ENCODE assay signal across 8 cellular contexts in the genomic region with DNA sequence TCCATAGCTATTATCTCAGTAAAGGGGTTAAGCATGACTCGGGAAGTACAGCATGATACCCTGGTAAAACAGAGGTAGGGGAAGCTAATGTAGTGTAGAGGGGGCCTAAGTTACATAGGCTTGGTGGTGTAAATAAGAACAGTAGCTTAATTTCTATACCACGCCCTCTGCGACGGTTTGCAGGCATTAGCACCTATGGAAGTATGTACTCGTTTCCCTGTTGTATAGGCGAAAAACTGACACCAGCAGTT. TPM values are rescaled to one million over a fixed set of nuclear protein-coding genes. Genes with fewer than 3 reads are reported as not detected.
DNase-seq lines count a peak whose midpoint lies in the region; ATAC-seq and TF ChIP-seq lines count a peak whose summit lies in the region.

No MANE protein-coding gene starts in this region.

- 41% methylated on average over 6 of the region's 6 CpGs for WGBS in SK-N-SH (ENCODE audit: low lambda C conversion rate)
- WGBS in spleen, 5 donors = 21 to 28% (median 23%) methylated on average over 6 of the region's 6 CpGs

- H3K27me3 ChIP-seq in SK-N-SH (ENCODE audit: insufficient read depth) (no peaks in the 10 kb centered on the region), foreskin keratinocyte (no peaks in the 10 kb centered on the region), spleen (replicated peaks in 1 of 7) (no peaks in the 10 kb centered on the region)

- H2AFZ ChIP-seq in SK-N-SH (ENCODE audit: low read depth) = peak overlapping the region; percentile 57

- peak overlapping the region; percentile 96 for H3K4me2 ChIP-seq in SK-N-SH

- peak overlapping the region; percentile 83 for H3K9ac ChIP-seq in SK-N-SH

- CTCF ChIA-PET in SK-N-SH (lab: Yijun Ruan, JAX) = interaction anchor here (1.0 to 5.6 kb wide), 19 partner anchors 7 to 205 kb away, joined by 3 to 42 read pairs (median 4); partner anchors contain the start of genes HAPLN2 and TTC24

- H3K36me3 ChIP-seq in SK-N-SH (replicated peaks in 1 of 2; ENCODE audit: control insufficient read depth in 1 of 2, insufficient read depth in 2 of 2, low read length in 1 of 2) (peaks cover 18 to 35% of the 10 kb centered on the region in 2 experiments), spleen (peaks cover 0 to 35% (median 25%) of the 10 kb centered on the region in 6 donors)

- H3K4me3 ChIP-seq in SK-N-SH (ENCODE audit: low read depth in 2 of 2, low read length in 1 of 2) = peak overlapping the region; percentile 83 to 86
- H3K4me3 ChIP-seq in spleen = peak overlapping the region; percentile 57 to 92 (median 74)

- H3K9me3 ChIP-seq in SK-N-SH (no peaks in the 10 kb centered on the region), spleen (no peaks in the 10 kb centered on the region)

- no peaks in the 10 kb centered on the region for H3K9me2 ChIP-seq in SK-N-SH

- intact Hi-C loops in spleen (cut with DNase I; ENCODE audit: low total_unique reads) = no loop called here

- TF ChIP-seq EP300 in SK-N-SH (IDR thresholded peaks at IDR 0.05; ENCODE audit: borderline replicate concordance in 1 of 2, low read depth in 1 of 2, low read length in 1 of 2) = no peak

- peak; percentile 75 for DNase-seq in NCI-H82 (lab: John Stamatoyannopoulos, UW)
- DNase-seq in NCI-H82 treated with DMSO at 0.1 percent for 48 hours (lab: John Stamatoyannopoulos, UW; ENCODE audit: unreplicated experiment) = no peak
- no peak for DNase-seq in SK-N-SH
- DNase-seq in foreskin keratinocyte = no peak
- no peak for DNase-seq in spleen
- DNase-seq in AG08396 (ENCODE audit: low spot score) = no peak
- DNase-seq in activated gamma-delta T cell treated with Interleukin-2 at 50 U/mL for 16 hours = no peak
- no peak for DNase-seq in HuH-7 (ENCODE audit: low spot score)

- H3K4me1 ChIP-seq in SK-N-SH (ENCODE audit: control insufficient read depth in 1 of 2, insufficient read depth in 2 of 2, low read depth in 1 of 2, low read length in 1 of 2) (peaks cover 0 to 16% of the 10 kb centered on the region in 2 experiments; a peak in 2 of 4 replicates), foreskin keratinocyte (peaks cover 5% of the 10 kb centered on the region), spleen (peaks cover 6 to 29% (median 15%) of the 10 kb centered on the region in 6 donors)

- H3K27ac ChIP-seq in SK-N-SH (ENCODE audit: low read depth in 2 of 2, low read length in 1 of 2) (peak overlapping the region; percentile 64 to 93), foreskin keratinocyte (peak overlapping the region; percentile 59), spleen (peak overlapping the region; percentile 75 to 91 (median 84))

- peaks cover 12% of the 10 kb centered on the region; the same call in 1 of the 2 replicates for H3K79me2 ChIP-seq in SK-N-SH (ENCODE audit: insufficient read depth)

- no peak for TF ChIP-seq CTCF in SK-N-SH (IDR thresholded peaks at IDR 0.05)
- no peak for TF ChIP-seq CTCF in foreskin keratinocyte (conservative IDR thresholded peaks at IDR 0.05)
- TF ChIP-seq CTCF in spleen (IDR thresholded peaks at IDR 0.05 in 8 of 11, conservative IDR thresholded peaks at IDR 0.05 in 3 of 11) = no peak

- TF ChIP-seq RAD21 in SK-N-SH (IDR thresholded peaks at IDR 0.05; ENCODE audit: low read length) = no peak

- H3F3A ChIP-seq in SK-N-SH (replicated peaks; ENCODE audit: insufficient read depth) = peaks cover 13% of the 10 kb centered on the region

- TF ChIP-seq POLR2A in spleen (IDR thresholded peaks at IDR 0.05) = no peak

- POLR2A ChIA-PET in SK-N-SH (lab: Yijun Ruan, JAX) = interaction anchor here (0.7 to 2.8 kb wide), 5 partner anchors 9 to 17 kb away, joined by 3 to 15 read pairs (median 4); partner anchors contain the start of genes GPATCH4 and TTC24

- H4K20me1 ChIP-seq in SK-N-SH (ENCODE audit: insufficient read depth) = no peaks in the 10 kb centered on the region

- no peak for ATAC-seq in foreskin keratinocyte

TF ChIP-seq in SK-N-SH, 30 proteins besides CTCF, POLR2A, EP300 and RAD21:
- no peak for TF ChIP-seq MXI1 (IDR thresholded peaks at IDR 0.05; ENCODE audit: low read depth, low read length)
- TF ChIP-seq, protein P1, sequence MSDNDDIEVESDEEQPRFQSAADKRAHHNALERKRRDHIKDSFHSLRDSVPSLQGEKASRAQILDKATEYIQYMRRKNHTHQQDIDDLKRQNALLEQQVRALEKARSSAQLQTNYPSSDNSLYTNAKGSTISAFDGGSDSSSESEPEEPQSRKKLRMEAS (IDR thresholded peaks at IDR 0.05; ENCODE audit: low read depth) = no peak
- TF ChIP-seq SMC3 (IDR thresholded peaks at IDR 0.05; ENCODE audit: low read depth, low read length) = no peak
- no peak for TF ChIP-seq YY1 (IDR thresholded peaks at IDR 0.05; ENCODE audit: low read depth)
- no peak for TF ChIP-seq ELF1 (IDR thresholded peaks at IDR 0.05)
- TF ChIP-seq RXRA (IDR thresholded peaks at IDR 0.05; ENCODE audit: borderline replicate concordance, low read depth) = no peak
- TF ChIP-seq EZH2phosphoT487 (IDR thresholded peaks at IDR 0.05; ENCODE audit: borderline replicate concordance, low read depth) = no peak
- TF ChIP-seq SIN3A (IDR thresholded peaks at IDR 0.05; ENCODE audit: borderline replicate concordance, low read depth, low read length) = no peak
- TF ChIP-seq RFX5 (IDR thresholded peaks at IDR 0.05; ENCODE audit: low read length) = no peak
- no peak for TF ChIP-seq IRF3 (IDR thresholded peaks at IDR 0.05; ENCODE audit: low read depth, low read length)
- no peak for TF ChIP-seq USF2 (IDR thresholded peaks at IDR 0.05; ENCODE audit: borderline replicate concordance, low read depth, low read length)
- TF ChIP-seq NFIC (IDR thresholded peaks at IDR 0.05; ENCODE audit: borderline replicate concordance) = no peak
- no peak for TF ChIP-seq USF1 (IDR thresholded peaks at IDR 0.05; ENCODE audit: borderline replicate concordance, low read depth)
- no peak for TF ChIP-seq RCOR1 (IDR thresholded peaks at IDR 0.05; ENCODE audit: low read length)
- no peak for TF ChIP-seq GABPA (IDR thresholded peaks at IDR 0.05; ENCODE audit: low read depth)
- no peak for TF ChIP-seq POLR2AphosphoS5 (IDR thresholded peaks at IDR 0.05; ENCODE audit: low read depth, low read length)
- no peak for TF ChIP-seq GATA2 (CRISPR knock-in tag; IDR thresholded peaks at IDR 0.05)

RNA-seq across cellular contexts. Expression of gene NAXE, which starts 0.5 kb away (rescaled TPM):
- polyA plus RNA-seq in SK-N-SH (2012; rRNA removed) (68.5 and 98.4 TPM in 2 replicates), foreskin keratinocyte (142 and 149 TPM in 2 replicates), spleen (10 to 100 TPM; 48.1 to 74.7 (median 54.8) TPM)
- 66.1 and 89.0 TPM in 2 replicates for polyA plus RNA-seq in SK-N-SH (2012; cell fraction: cytosol; rRNA removed)
- polyA plus RNA-seq in SK-N-SH (2012; cell fraction: nucleus; rRNA removed) = 57.4 and 64.6 TPM in 2 replicates
- total RNA-seq in foreskin keratinocyte (115 and 118 TPM in 2 replicates), spleen (10 to 100 TPM; 34.7 to 50.5 (median 48.3) TPM)

RNA-seq across cellular contexts. Expression of gene GPATCH4, which starts 10.2 kb away (rescaled TPM):
- polyA plus RNA-seq in SK-N-SH (2012; rRNA removed) (36.6 and 46.8 TPM in 2 replicates), foreskin keratinocyte (39.0 and 45.9 TPM in 2 replicates), spleen (10 to 100 TPM; 12.3 to 25.4 (median 13.8) TPM)
- polyA plus RNA-seq in SK-N-SH (2012; cell fraction: cytosol; rRNA removed) = 45.1 and 47.1 TPM in 2 replicates
- 41.7 and 60.0 TPM in 2 replicates for polyA plus RNA-seq in SK-N-SH (2012; cell fraction: nucleus; rRNA removed)
- total RNA-seq in foreskin keratinocyte (39.3 and 46.8 TPM in 2 replicates), spleen (10 to 100 TPM; 14.9 to 49.6 (median 26.2) TPM)

RNA-seq across cellular contexts. Expression of gene TTC24, which starts 11.6 kb away (rescaled TPM):
- polyA plus RNA-seq in SK-N-SH (2012; rRNA removed) (not detected in 2 replicates), foreskin keratinocyte (not detected in 2 replicates), spleen (1 to 10 TPM; 2.7 to 5.0 (median 2.8) TPM)
- not detected in 2 replicates for polyA plus RNA-seq in SK-N-SH (2012; cell fraction: cytosol; rRNA removed)
- polyA plus RNA-seq in SK-N-SH (2012; cell fraction: nucleus; rRNA removed) = not detected in 2 replicates
- total RNA-seq in foreskin keratinocyte (not detected in 2 replicates), spleen (1 to 10 TPM; 2.3 to 6.4 (median 4.3) TPM)

RNA-seq across cellular contexts. Expression of gene IQGAP3, which starts 18.7 kb away (rescaled TPM):
- polyA plus RNA-seq in SK-N-SH (2012; rRNA removed) (14.4 and 15.6 TPM in 2 replicates), foreskin keratinocyte (7.8 and 11.3 TPM in 2 replicates), spleen (under 1 TPM; 0.24 to 0.47 (median 0.35) TPM)
- 3.6 and 5.8 TPM in 2 replicates for polyA plus RNA-seq in SK-N-SH (2012; cell fraction: cytosol; rRNA removed)
- polyA plus RNA-seq in SK-N-SH (2012; cell fraction: nucleus; rRNA removed) = 80.7 and 85.0 TPM in 2 replicates
- total RNA-seq in foreskin keratinocyte (29.4 and 35.7 TPM in 2 replicates), spleen (1 to 10 TPM in 3 of 7 donors, under 1 TPM in 4; 0.43 to 2.2 (median 0.86) TPM)

RNA-seq across cellular contexts. Expression of gene HAPLN2, which starts 28.1 kb away (rescaled TPM):
- polyA plus RNA-seq in SK-N-SH (2012; rRNA removed) (0.10 and 0.20 TPM in 2 replicates), foreskin keratinocyte (not detected in 2 replicates), spleen (under 1 TPM; 0.22 to 0.80 (median 0.27) TPM)
- polyA plus RNA-seq in SK-N-SH (2012; cell fraction: cytosol; rRNA removed) = not detected in 2 replicates
- 0.98 and 1.1 TPM in 2 replicates for polyA plus RNA-seq in SK-N-SH (2012; cell fraction: nucleus; rRNA removed)
- total RNA-seq in foreskin keratinocyte (not detected in 2 replicates), spleen (1 to 10 TPM in 1 of 7 donors, under 1 TPM in 2, not detected in 4; 0.20 to 1.1 (median 0.46) TPM)
